19 cellular contexts compared by ENCODE assay signal in the genomic region with DNA sequence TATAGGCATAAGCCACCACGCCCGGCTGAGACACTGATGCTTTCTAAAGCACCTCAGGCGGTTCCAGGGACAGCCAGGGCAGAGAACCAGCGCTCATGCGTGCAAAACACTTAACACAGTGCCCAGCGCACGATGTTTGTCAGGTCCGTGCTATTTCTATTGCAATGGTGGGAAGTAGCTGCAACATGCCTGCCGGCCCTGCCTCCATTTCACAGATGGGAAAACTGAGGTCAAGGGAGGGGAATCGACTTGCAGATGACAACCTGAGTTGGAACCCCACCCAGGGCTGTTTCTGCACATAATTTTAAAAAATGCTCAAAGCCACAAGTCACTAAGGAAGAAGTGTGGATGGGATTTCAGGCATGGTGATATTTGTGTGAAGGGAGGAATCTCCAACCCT. TPM values are rescaled to one million over a fixed set of nuclear protein-coding genes. Genes with fewer than 3 reads are reported as not detected.
A peak's percentile ranks its signal among the peaks of the same experiment; 100 is the strongest.
DNase-seq lines count a peak whose midpoint lies in the region; ATAC-seq, FAIRE-seq and TF ChIP-seq lines count a peak whose summit lies in the region.
"Had no signal": no experiment of that assay in that cellular context is flagged by ENCODE, and none has a peak within 500 bp of the region (broad histone marks: within the 10 kb centered on the region; RNA-seq: fewer than 3 reads in every experiment).

No MANE protein-coding gene starts in this region.

- no peak for TF ChIP-seq EP300 in A549 (IDR thresholded peaks at IDR 0.05)

- H3K4me3 Mint-ChIP-seq in HFFc6 = peak overlapping the region; percentile 78
- H3K4me3 Mint-ChIP-seq in brain = peak overlapping the region in 2 of 5 experiments; percentile 66 to 69
- peak overlapping the region; percentile 53 for H3K4me3 Mint-ChIP-seq in neural progenitor cell
- H3K4me3 Mint-ChIP-seq: activated naive CD8-positive, alpha-beta T cell treated with anti-CD3 and anti-CD28 coated beads, Interleukin-2, amount 10 ng/mL, durations not matched to agents 7 days and 5 days; stimulated activated effector memory CD8-positive, alpha-beta T cell treated with anti-CD3 and anti-CD28 coated beads, Interleukin-12 subunit alpha, Interleukin-12 subunit beta, amount 100 ng/mL, for 72 hours had no signal

- H3K9me3 ChIP-seq in A549 (no peaks in the 10 kb centered on the region), neural progenitor cell (ENCODE audit: low read depth) (no peaks in the 10 kb centered on the region), esophagus squamous epithelium (no peaks in the 10 kb centered on the region)
- H3K9me3 ChIP-seq: BE2C, SJSA1, vagina had no signal

- H3K27ac Mint-ChIP-seq in HFFc6 (no peak overlapping the region), brain (peak overlapping the region; percentile 48 to 90 (median 79)), neural progenitor cell (no peak overlapping the region)
- H3K27ac Mint-ChIP-seq: activated naive CD8-positive, alpha-beta T cell treated with anti-CD3 and anti-CD28 coated beads, Interleukin-2, amount 10 ng/mL, durations not matched to agents 7 days and 5 days; stimulated activated effector memory CD8-positive, alpha-beta T cell treated with anti-CD3 and anti-CD28 coated beads, Interleukin-12 subunit alpha, Interleukin-12 subunit beta, amount 100 ng/mL, for 72 hours had no signal

- H3K36me3 ChIP-seq in neural progenitor cell = no peaks in the 10 kb centered on the region
- H3K36me3 ChIP-seq in esophagus squamous epithelium = no peaks in the 10 kb centered on the region
- H3K36me3 ChIP-seq: BE2C, SJSA1, vagina had no signal

- FAIRE-seq in A549 (lab: Jason Lieb, UNC) = no peak
- FAIRE-seq: small intestine, TTC549 had no signal

- no peak for TF ChIP-seq POLR2A in A549 (IDR thresholded peaks at IDR 0.05; ENCODE audit: low read length)
- TF ChIP-seq POLR2A in esophagus squamous epithelium (IDR thresholded peaks at IDR 0.05) = no peak

- H3K4me3 ChIP-seq in A549 (no peak overlapping the region), neural progenitor cell (no peak overlapping the region), esophagus squamous epithelium (no peak overlapping the region)
- H3K4me3 ChIP-seq: lung, SJSA1, vagina had no signal

- H3K36me3 Mint-ChIP-seq in HFFc6 (ENCODE audit: low read depth) (no peaks in the 10 kb centered on the region), brain (no peaks in the 10 kb centered on the region), neural progenitor cell (no peaks in the 10 kb centered on the region)
- H3K36me3 Mint-ChIP-seq: activated naive CD8-positive, alpha-beta T cell treated with anti-CD3 and anti-CD28 coated beads, Interleukin-2, amount 10 ng/mL, durations not matched to agents 7 days and 5 days; stimulated activated effector memory CD8-positive, alpha-beta T cell treated with anti-CD3 and anti-CD28 coated beads, Interleukin-12 subunit alpha, Interleukin-12 subunit beta, amount 100 ng/mL, for 72 hours had no signal

- peak overlapping the region; percentile 90 to 98 for H3K27ac ChIP-seq in A549
- H3K27ac ChIP-seq in neural progenitor cell = no peak overlapping the region
- H3K27ac ChIP-seq in esophagus squamous epithelium = no peak overlapping the region
- H3K27ac ChIP-seq: SJSA1, vagina had no signal

- no peak overlapping the region for H3K9ac ChIP-seq in neural progenitor cell

- POLR2A ChIA-PET in A549 (lab: Yijun Ruan, JAX) = interaction anchor here (0.7 to 1.4 kb wide), 3 partner anchors 47 to 313 kb away, joined by 3 to 13 read pairs (median 3); no protein-coding TSS in a partner anchor

- H3K4me1 ChIP-seq in A549 = peaks cover 51% of the 10 kb centered on the region
- H3K4me1 ChIP-seq in neural progenitor cell = no peaks in the 10 kb centered on the region
- H3K4me1 ChIP-seq in esophagus squamous epithelium = peaks cover 0 to 19% (median 3%) of the 10 kb centered on the region in 3 donors

- no peaks in the 10 kb centered on the region for H3K79me2 ChIP-seq in neural progenitor cell (ENCODE audit: low read depth)

- CTCF ChIA-PET in A549 (lab: Yijun Ruan, JAX) = interaction anchor here (0.5 to 23.9 kb wide), 70 partner anchors 10 to 1019 kb away, joined by 3 to 818 read pairs (median 6); a partner anchor contains a TSS

- H3K27me3 Mint-ChIP-seq in HFFc6 (ENCODE audit: insufficient read depth) = no peaks in the 10 kb centered on the region; the same call in 1 of the 2 replicates
- H3K27me3 Mint-ChIP-seq in brain = no peaks in the 10 kb centered on the region
- H3K27me3 Mint-ChIP-seq in neural progenitor cell (ENCODE audit: insufficient read depth, low read depth) = peaks cover 3% of the 10 kb centered on the region

- ATAC-seq in A549 (no peak), HG03520 (IDR thresholded peaks at IDR 0.05; ENCODE audit: unreplicated experiment) (no peak)

- intact Hi-C loops in esophagus squamous epithelium (cut with DNase I) = loop anchor here (5.0 kb wide), 1 partner anchor 158 kb away; no protein-coding TSS in a partner anchor

- no peak for DNase-seq in A549 (ENCODE audit: low read depth in 1 of 2, low spot score in 1 of 2)
- no peak for DNase-seq in HFFc6
- no peak for DNase-seq in neural progenitor cell (ENCODE audit: low spot score)
- DNase-seq in esophagus squamous epithelium (lab: John Stamatoyannopoulos, UW) = no peak
- no peak for DNase-seq in activated CD4-positive, alpha-beta T cell treated with anti-CD3 and anti-CD28 coated beads, Interleukin-2, amount 50 U/mL, for 4 hours
- no peak for DNase-seq in superior temporal gyrus (ENCODE audit: extremely low spot score)
- DNase-seq: NCI-H1436 treated with DMSO at 0.1 percent for 48 hours had no signal

- H3F3A ChIP-seq in neural progenitor cell (ENCODE audit: low read depth) = no peaks in the 10 kb centered on the region

- no peaks in the 10 kb centered on the region for H3K9me3 Mint-ChIP-seq in HFFc6
- no peaks in the 10 kb centered on the region for H3K9me3 Mint-ChIP-seq in brain
- H3K9me3 Mint-ChIP-seq in neural progenitor cell = no peaks in the 10 kb centered on the region
- H3K9me3 Mint-ChIP-seq: activated naive CD8-positive, alpha-beta T cell treated with anti-CD3 and anti-CD28 coated beads, Interleukin-2, amount 10 ng/mL, durations not matched to agents 7 days and 5 days; stimulated activated effector memory CD8-positive, alpha-beta T cell treated with anti-CD3 and anti-CD28 coated beads, Interleukin-12 subunit alpha, Interleukin-12 subunit beta, amount 100 ng/mL, for 72 hours had no signal

- peak overlapping the region; percentile 46 for H3K4me2 ChIP-seq in A549
- H3K4me2 ChIP-seq in neural progenitor cell = peak overlapping the region; percentile 44

- H3K4me1 Mint-ChIP-seq in HFFc6 (ENCODE audit: low read depth) (peaks cover 47% of the 10 kb centered on the region), brain (peaks cover 14% of the 10 kb centered on the region), neural progenitor cell (peaks cover 12% of the 10 kb centered on the region)

- no peaks in the 10 kb centered on the region for H4K20me1 ChIP-seq in neural progenitor cell (ENCODE audit: low read depth)

- 62% methylated on average over 9 of the region's 10 CpGs for WGBS in A549 (ENCODE audit: missing lambda C conversion rate)
- 39 to 63% methylated on average over 2 to 8 of the region's 10 CpGs for WGBS in esophagus squamous epithelium, 2 donors

- TF ChIP-seq CTCF in A549 (IDR thresholded peaks at IDR 0.05) (no peak), HFFc6 (IDR thresholded peaks at IDR 0.05) (no peak), brain (conservative IDR thresholded peaks at IDR 0.05) (no peak), neural progenitor cell (IDR thresholded peaks at IDR 0.05) (no peak), esophagus squamous epithelium (IDR thresholded peaks at IDR 0.05) (no peak)

- H3K27me3 ChIP-seq in neural progenitor cell (no peaks in the 10 kb centered on the region), esophagus squamous epithelium (no peaks in the 10 kb centered on the region)
- H3K27me3 ChIP-seq: BE2C, SJSA1, vagina had no signal

- no peak overlapping the region for H2AFZ ChIP-seq in neural progenitor cell (replicated peaks)

- no peak for TF ChIP-seq RAD21 in A549 (conservative IDR thresholded peaks at IDR 0.05 in 1 of 2, IDR thresholded peaks at IDR 0.05 in 1 of 2)

TF ChIP-seq in A549, 52 proteins besides CTCF, POLR2A, EP300 and RAD21:
- TF ChIP-seq ESRRA (IDR thresholded peaks at IDR 0.05; ENCODE audit: borderline replicate concordance, low read length) = no peak
- TF ChIP-seq HDAC2 (IDR thresholded peaks at IDR 0.05) = peak; percentile 59; the same call in 1 of the 2 replicates

RNA-seq across cellular contexts. Expression of a gene that starts 39.9 kb away (rescaled TPM):
- polyA plus RNA-seq in A549 (2011; rRNA removed) (0.04 and 0.05 TPM in 2 replicates), A549 (2017; fragmentation: RNase III; extraction: RNeasy Plus Mini Kit Qiagen cat#74134 plus additional on column Dnase treatment) (0.13 to 0.25 TPM (median 0.21 TPM) in 3 replicates), brain (ENCODE audit: insufficient read depth, low read depth, low replicate concordance) (9.8 TPM)
- polyA plus RNA-seq in A549 (2012; cell fraction: cytosol; rRNA removed) = 0.07 and 0.10 TPM in 2 replicates
- 0.28 and 0.33 TPM in 2 replicates for polyA plus RNA-seq in A549 (2012; cell fraction: nucleus; rRNA removed)
- 0.17 and 0.24 TPM in 2 replicates for polyA minus RNA-seq in A549 (2011; rRNA and poly(A)+ RNA removed)
- 1 to 10 TPM; 1.2 to 4.4 (median 2.2) TPM for total RNA-seq in HFFc6 (2021; fragmentation: NEBNext Ultra II Directional; extraction: Animal tissue kit (Norgen Biotek cat#: 25700))
- total RNA-seq in neural progenitor cell (ENCODE audit: low replicate concordance) (0.22 TPM in 2 replicates), esophagus squamous epithelium (1 to 10 TPM in 1 of 4 donors, under 1 TPM in 3; 0.12 to 3.4 (median 0.39) TPM)
- total RNA-seq: A673; activated naive CD8-positive, alpha-beta T cell treated with anti-CD3 and anti-CD28 coated beads, Interleukin-2, amount 10 ng/mL, durations not matched to agents 7 days and 5 days; T-helper 1 cell treated with Interleukin-12 subunit alpha and Interleukin-12 subunit beta and Interleukin-4 antibody, amounts not matched to agents 30 ng/mL and 1 ng/mL, for 36 hours had no signal

RNA-seq across cellular contexts. Expression of a gene that starts 55.5 kb away (rescaled TPM):
- 173 TPM in 2 replicates for polyA plus RNA-seq in A549 (2011; rRNA removed)
- polyA plus RNA-seq in A549 (2012; cell fraction: cytosol; rRNA removed) = 164 and 192 TPM in 2 replicates
- polyA plus RNA-seq in A549 (2012; cell fraction: nucleus; rRNA removed) = 241 and 325 TPM in 2 replicates
- polyA plus RNA-seq in A549 (2017; fragmentation: RNase III; extraction: RNeasy Plus Mini Kit Qiagen cat#74134 plus additional on column Dnase treatment) = 348 to 469 TPM (median 441 TPM) in 3 replicates
- 181 and 216 TPM in 2 replicates for polyA minus RNA-seq in A549 (2011; rRNA and poly(A)+ RNA removed)
- total RNA-seq in HFFc6 (2021; fragmentation: NEBNext Ultra II Directional; extraction: Animal tissue kit (Norgen Biotek cat#: 25700)) = 100 to 1,000 TPM in 5 of 6 experiments, 10 to 100 TPM in 1; 99.6 to 430 (median 111) TPM
- polyA plus RNA-seq in brain (ENCODE audit: insufficient read depth, low read depth, low replicate concordance) = 34.7 TPM
- total RNA-seq in neural progenitor cell (ENCODE audit: low replicate concordance) = 0.22 and 0.28 TPM in 2 replicates
- total RNA-seq in esophagus squamous epithelium = 10 to 100 TPM in 2 of 4 donors, 1 to 10 TPM in 2; 2.8 to 33.2 (median 11.5) TPM

Comparison
In these comparisons a context has a peak if more than half of its experiments do, and no peak if none do; other contexts are left out.
1. H3K27ac ChIP-seq: peak in A549 (2 of 2); none in neural progenitor cell (single experiment) and esophagus squamous epithelium (0 of 4).
2. H3K27ac Mint-ChIP-seq: peak in brain (5 of 5); none in HFFc6 (single experiment) and neural progenitor cell (single experiment).